8 cellular contexts compared by ENCODE assay signal in the genomic region with DNA sequence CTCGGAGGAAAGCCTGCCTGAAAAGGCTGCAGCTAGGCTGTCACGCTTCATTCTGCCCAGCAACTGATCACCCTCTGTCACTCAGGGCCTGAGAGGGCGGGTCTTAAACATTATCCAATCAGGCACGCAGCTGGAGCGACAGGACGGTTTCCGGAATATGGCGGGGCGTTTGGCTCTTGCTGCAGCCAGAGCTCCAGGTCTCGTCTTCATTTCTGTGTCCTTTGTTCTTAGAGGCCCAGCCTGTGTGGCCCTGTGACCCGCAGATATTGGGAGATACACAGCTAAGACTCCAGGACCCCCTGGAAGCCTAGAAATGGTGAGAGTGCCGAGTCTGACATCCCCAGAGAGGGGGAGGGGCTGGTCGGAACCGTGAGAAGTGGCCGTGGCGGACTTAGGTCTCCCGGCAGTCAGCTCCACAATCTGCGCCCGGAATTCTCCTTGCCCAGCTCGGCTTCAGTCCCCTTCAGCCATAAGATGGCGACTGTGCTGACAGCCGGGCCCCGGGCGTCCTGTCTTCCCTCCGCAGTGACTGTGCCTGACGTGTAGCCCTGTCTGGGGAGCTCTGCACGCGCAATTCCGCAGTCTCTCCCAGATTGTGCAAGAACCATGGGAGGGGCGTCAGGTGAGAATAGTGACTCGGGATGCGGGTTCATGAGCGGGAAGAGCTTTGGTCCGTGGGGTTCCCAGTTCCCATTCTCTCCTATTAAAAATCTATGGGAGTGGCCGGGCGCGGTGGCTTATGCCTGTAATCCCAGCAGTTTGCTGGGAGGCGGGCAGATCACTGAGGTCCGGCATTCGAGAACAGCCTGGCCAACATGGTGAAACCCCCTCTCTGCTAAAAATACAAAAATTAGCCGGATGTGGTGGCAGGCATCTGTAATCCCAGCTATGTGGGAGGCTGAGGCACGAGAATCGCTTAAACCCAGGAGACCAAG. TPM values are rescaled to one million over a fixed set of nuclear protein-coding genes. Genes with fewer than 3 reads are reported as not detected.
DNase-seq lines count a peak whose midpoint lies in the region; ATAC-seq and TF ChIP-seq lines count a peak whose summit lies in the region.

A gene (plus strand): TSS at position 144 of the 935 bp plus-strand sequence. CDS start 170 bp downstream, at position 314.

- H3K27ac Mint-ChIP-seq in endodermal cell: peak within 1 kb of the TSS; percentile 99

- peak; percentile 97 for ATAC-seq in GM19468 (IDR thresholded peaks at IDR 0.05; ENCODE audit: extremely low read depth, unreplicated experiment)

- peaks cover 33% of the 10 kb centered on the region for H3K9me3 Mint-ChIP-seq in endodermal cell

- H3K9ac ChIP-seq in endodermal cell (ENCODE audit: extremely low read depth, low read length, poor library complexity, severe bottlenecking) (peak within 1 kb of the TSS; percentile 69), mesendoderm (ENCODE audit: low read length) (peak within 1 kb of the TSS; percentile 82)

- peak within 1 kb of the TSS; percentile 95 for H3K27ac ChIP-seq in endodermal cell (ENCODE audit: low read depth, low read length)
- peak within 1 kb of the TSS; percentile 85 for H3K27ac ChIP-seq in mesendoderm (ENCODE audit: low read depth, low read length)

- H2BK120ac ChIP-seq in mesendoderm (ENCODE audit: low read depth, low read length): no peak within 1 kb of the TSS

- peaks cover 35% of the 10 kb centered on the region for H3K36me3 Mint-ChIP-seq in endodermal cell (ENCODE audit: low read depth)

- peak within 1 kb of the TSS; percentile 46 for H3K4me2 ChIP-seq in mesendoderm (ENCODE audit: low read length)

- no peaks in the 10 kb centered on the region for H3K27me3 ChIP-seq in endodermal cell (ENCODE audit: control insufficient read depth, insufficient read depth, low read length, poor library complexity, severe bottlenecking)
- no peaks in the 10 kb centered on the region for H3K27me3 ChIP-seq in mesendoderm (ENCODE audit: insufficient read depth, low read length, poor library complexity)

- no peak within 1 kb of the TSS for H2AK5ac ChIP-seq in mesendoderm (ENCODE audit: low read length)

- peak within 1 kb of the TSS; percentile 99 for H3K4me3 Mint-ChIP-seq in endodermal cell

- WGBS in endodermal cell (ENCODE audit: insufficient coverage in 1 of 2, insufficient read length in 1 of 2), 2 experiments: 5 to 12% methylated on average over 10 to 43 of the region's 43 CpGs
- WGBS in mesendoderm (ENCODE audit: extremely low coverage, insufficient coverage, low lambda C conversion rate): no CpG with 5 or more reads among the region's 43 CpGs

- no peak within 1 kb of the TSS for H2BK15ac ChIP-seq in mesendoderm (replicated peaks; ENCODE audit: low read depth)

- H3K4me3 ChIP-seq in endodermal cell (ENCODE audit: low read length) (peak within 1 kb of the TSS; percentile 92), mesendoderm (ENCODE audit: low read length) (peak within 1 kb of the TSS; percentile 60)

- H3K36me3 ChIP-seq in endodermal cell (ENCODE audit: control insufficient read depth, insufficient read depth, low read length) (peaks cover 16% of the 10 kb centered on the region), mesendoderm (ENCODE audit: control insufficient read depth, insufficient read depth, low read length) (no peaks in the 10 kb centered on the region)

- H3K79me1 ChIP-seq in mesendoderm (ENCODE audit: low read length): peaks cover 6% of the 10 kb centered on the region

- H3K27me3 Mint-ChIP-seq in endodermal cell (ENCODE audit: insufficient read depth): no peaks in the 10 kb centered on the region

- peak within 1 kb of the TSS; percentile 16 for H3K4ac ChIP-seq in mesendoderm (ENCODE audit: low read depth, low read length)

- peak within 1 kb of the TSS; percentile 62 for H2BK5ac ChIP-seq in mesendoderm (ENCODE audit: low read length)

- H3K23ac ChIP-seq in mesendoderm (ENCODE audit: low read length): no peak within 1 kb of the TSS

- DNase-seq in CMK (ENCODE audit: low read depth) (peak; percentile 67), HT-29 (ENCODE audit: low spot score) (peak; percentile 52), NOMO-1 treated with DMSO at 0.1 percent for 48 hours (lab: John Stamatoyannopoulos, UW; ENCODE audit: unreplicated experiment) (peak; percentile 83), endodermal cell (peak; percentile 96), mesendoderm (peak; percentile 98)
- DNase-seq in activated CD8-positive, alpha-beta memory T cell treated with anti-CD3 and anti-CD28 coated beads, Interleukin-2, amount 50 U/mL, for 1 hour (ENCODE audit: extremely low read depth): peak; percentile 81
- DNase-seq in stimulated activated CD8-positive, alpha-beta memory T cell treated with anti-CD3 and anti-CD28 coated beads, Interleukin-12 subunit alpha, Interleukin-12 subunit beta, amount 100 ng/mL, for 4 hours (ENCODE audit: low read depth): peak; percentile 78

- peaks cover 32% of the 10 kb centered on the region for H3K9me3 ChIP-seq in endodermal cell (ENCODE audit: control insufficient read depth, low read length)

- peaks cover 6% of the 10 kb centered on the region for H3K4me1 Mint-ChIP-seq in endodermal cell

- peak within 1 kb of the TSS; percentile 57 for H4K8ac ChIP-seq in mesendoderm (ENCODE audit: low read depth, low read length)

- peaks cover 3% of the 10 kb centered on the region for H3K79me2 ChIP-seq in mesendoderm (ENCODE audit: control insufficient read depth, insufficient read depth, low read length)

- H3K56ac ChIP-seq in mesendoderm (ENCODE audit: low read length): peak within 1 kb of the TSS; percentile 93

- no peaks in the 10 kb centered on the region for H3K4me1 ChIP-seq in endodermal cell (ENCODE audit: control insufficient read depth, insufficient read depth, low read length)
- H3K4me1 ChIP-seq in mesendoderm (ENCODE audit: control insufficient read depth, low read depth, low read length): no peaks in the 10 kb centered on the region

- TF ChIP-seq CTCF in endodermal cell (conservative IDR thresholded peaks at IDR 0.05): no peak

- peak within 1 kb of the TSS; percentile 43 for H3K18ac ChIP-seq in mesendoderm (ENCODE audit: low read length)

- H4K5ac ChIP-seq in mesendoderm (ENCODE audit: low read length): no peak within 1 kb of the TSS

RNA-seq across cellular contexts. Expression of the gene that starts here (rescaled TPM):
- total RNA-seq in HT-29 (2014; rRNA removed; shearing (Covaris generic)): 0.41 and 0.42 TPM in 2 replicates
- total RNA-seq in endodermal cell: 10 to 100 TPM; 14.3 to 23.2 TPM
- 10.2 TPM for polyA plus RNA-seq in endodermal cell (2013, experiment 1 of 2)
- polyA plus RNA-seq in endodermal cell (2013, experiment 2 of 2): 10.3 TPM
- 11.1 TPM for polyA plus RNA-seq in mesendoderm (2013, experiment 1 of 2)
- polyA plus RNA-seq in mesendoderm (2013, experiment 2 of 2): 11.1 TPM

Comparison
In these comparisons a context has a peak if more than half of its experiments do, and no peak if none do; other contexts are left out.
1. Peak in every context shown above with its lines: DNase-seq, ATAC-seq, H3K4me3 ChIP-seq and H3K27ac ChIP-seq.
2. RNA of the gene that starts here (total RNA-seq): 14.3 to 23.2 TPM in endodermal cell; 0.41 to 0.42 TPM in HT-29; every median in the first group is over 10 times any median in the second.
3. Peak in DNase-seq in HT-29; RNA of the gene not detected or under 1 TPM.